ENCODE assay signal across 8 cellular contexts in genomic region chrX:64395568-64395929, GRCh38. TPM values are rescaled to one million over a fixed set of nuclear protein-coding genes. Genes with fewer than 3 reads are reported as not detected.
DNase-seq lines count a peak whose midpoint lies in the region; ATAC-seq and TF ChIP-seq lines count a peak whose summit lies in the region.

No MANE protein-coding gene starts in this region.

- H3K27ac ChIP-seq in OCI-LY1 (ENCODE audit: low read depth, low read length, poor library complexity, severe bottlenecking), result no peak overlapping the region
- no peak overlapping the region for H3K27ac ChIP-seq in iPS-20b (ENCODE audit: low read length)
- peak overlapping the region in 2 of 4 donors; percentile 19 to 79 for H3K27ac ChIP-seq in tibial nerve

- H3K36me3 ChIP-seq in OCI-LY1 (ENCODE audit: insufficient read depth, low read length) (no peaks in the 10 kb centered on the region), iPS-20b (ENCODE audit: insufficient read depth, low read depth, low read length) (no peaks in the 10 kb centered on the region), tibial nerve (no peaks in the 10 kb centered on the region)

- TF ChIP-seq CTCF in GM12864 (IDR thresholded peaks at IDR 0.05; ENCODE audit: low read depth, low read length, missing control alignments) (no peak), OCI-LY1 (IDR thresholded peaks at IDR 0.05; ENCODE audit: low read length) (no peak), tibial nerve (IDR thresholded peaks at IDR 0.05) (no peak), omental fat pad (IDR thresholded peaks at IDR 0.05) (no peak)

- no peaks in the 10 kb centered on the region for H3F3A ChIP-seq in OCI-LY1 (ENCODE audit: insufficient read depth, low read length)

- no peak for TF ChIP-seq EP300 in tibial nerve (IDR thresholded peaks at IDR 0.05)

- H3K4me2 ChIP-seq in OCI-LY1 (ENCODE audit: low read length), result peak overlapping the region; percentile 96

- DNase-seq in GM12864 (ENCODE audit: low read depth) (no peak), tibial nerve (ENCODE audit: low spot score in 2 of 2) (no peak), SKM-1 (lab: John Stamatoyannopoulos, UW; ENCODE audit: unreplicated experiment) (no peak), omental fat pad (ENCODE audit: low spot score) (no peak)
- DNase-seq in activated CD4-positive, CD25-positive, alpha-beta regulatory T cell (lab: John Stamatoyannopoulos, UW), result no peak

- H3K4me1 ChIP-seq in OCI-LY1 (ENCODE audit: insufficient read depth, low read length, severe bottlenecking), result peaks cover 17% of the 10 kb centered on the region
- H3K4me1 ChIP-seq in iPS-20b (ENCODE audit: insufficient read depth, low read length), result no peaks in the 10 kb centered on the region; the same call in 1 of the 2 replicates
- no peaks in the 10 kb centered on the region for H3K4me1 ChIP-seq in tibial nerve

- no peaks in the 10 kb centered on the region for H4K20me1 ChIP-seq in OCI-LY1 (ENCODE audit: insufficient read depth, low read length)

- H3K27me3 ChIP-seq in OCI-LY1 (ENCODE audit: insufficient read depth, low read length) (no peaks in the 10 kb centered on the region), iPS-20b (ENCODE audit: insufficient read depth, low read length) (no peaks in the 10 kb centered on the region), tibial nerve (no peaks in the 10 kb centered on the region)

- H3K9me3 ChIP-seq in OCI-LY1 (ENCODE audit: low read length), result no peaks in the 10 kb centered on the region
- no peaks in the 10 kb centered on the region for H3K9me3 ChIP-seq in iPS-20b (ENCODE audit: insufficient read depth, low read depth, low read length)
- no peaks in the 10 kb centered on the region for H3K9me3 ChIP-seq in tibial nerve

- H3K9ac ChIP-seq in OCI-LY1 (ENCODE audit: low read length) (peak overlapping the region; percentile 87; the same call in 1 of the 2 replicates), iPS-20b (ENCODE audit: low read depth, low read length) (no peak overlapping the region)

- ATAC-seq in GM21737 (IDR thresholded peaks at IDR 0.05; ENCODE audit: unreplicated experiment) (peak; percentile 23), omental fat pad (ENCODE audit: low FRiP score) (no peak)

- peaks cover 7% of the 10 kb centered on the region; the same call in 1 of the 2 replicates for H3K79me2 ChIP-seq in OCI-LY1 (ENCODE audit: insufficient read depth, low read length)

- H3K9me2 ChIP-seq in OCI-LY1 (ENCODE audit: low read depth, low read length), result no peaks in the 10 kb centered on the region

- peak overlapping the region; percentile 99 for H2AFZ ChIP-seq in OCI-LY1 (ENCODE audit: low read length)

- H3K4me3 ChIP-seq in GM12864 (ENCODE audit: low read depth, low read length), result peak overlapping the region; percentile 90
- H3K4me3 ChIP-seq in OCI-LY1 (ENCODE audit: low read depth, low read length, poor library complexity, severe bottlenecking), result peak overlapping the region; percentile 95
- H3K4me3 ChIP-seq in iPS-20b (ENCODE audit: low read length), result peak overlapping the region; percentile 81
- peak overlapping the region; percentile 45 to 77 (median 58) for H3K4me3 ChIP-seq in tibial nerve

- TF ChIP-seq POLR2A in tibial nerve (IDR thresholded peaks at IDR 0.05), result no peak

- 0 to 21% methylated on average over 4 of the region's 4 CpGs for WGBS in tibial nerve, 2 donors

RNA-seq across cellular contexts. Expression of gene MTMR8, which starts 0.3 kb away (rescaled TPM):
- 1 to 10 TPM; 1.4 to 4.8 (median 2.7) TPM for total RNA-seq in tibial nerve
- total RNA-seq in omental fat pad, result 1 to 10 TPM in 2 of 4 donors, under 1 TPM in 2; 0.36 to 2.6 (median 1.3) TPM
